In the genomic region with DNA sequence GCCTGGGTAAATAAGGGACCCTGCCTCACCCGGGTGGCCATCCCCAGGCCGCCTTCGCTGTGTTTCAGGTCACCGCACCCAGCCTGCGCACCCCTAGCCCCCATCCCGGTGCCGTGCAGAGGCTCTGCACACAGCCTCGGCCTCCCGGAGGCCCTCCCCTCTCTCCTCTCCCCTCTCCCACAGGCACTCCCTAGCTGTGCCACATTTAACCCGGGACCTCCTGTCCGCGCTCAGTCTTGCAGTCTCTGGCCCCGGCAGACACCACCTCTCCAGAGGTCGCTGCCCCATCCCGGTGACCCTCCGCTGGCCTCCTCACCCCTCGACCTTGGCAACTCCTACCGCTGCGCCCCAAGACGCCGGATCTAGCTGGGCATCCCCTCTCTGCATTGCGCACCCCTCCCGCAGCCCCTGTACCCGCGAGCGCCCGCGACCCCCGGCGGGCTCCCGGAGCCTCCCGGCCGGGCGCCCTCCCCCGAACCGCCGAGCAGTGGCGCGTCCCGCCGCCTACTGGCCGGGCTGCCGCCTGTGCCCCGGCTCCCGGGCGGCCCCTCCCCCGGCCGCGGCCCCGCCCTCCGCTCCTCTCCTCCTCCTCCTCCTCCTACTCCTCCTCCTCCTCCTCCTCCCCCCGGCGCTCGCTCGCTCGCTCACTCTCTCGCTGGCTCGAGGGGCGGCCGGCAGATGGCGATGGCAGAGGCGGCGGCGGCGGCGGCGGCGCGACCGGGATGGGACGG, we compare ENCODE assay signal across 1 cellular context.
TF ChIP-seq lines count a peak whose summit lies in the region.

TSS of gene TMEM132B (plus strand) at position 647 of the 731 bp plus-strand sequence.

TF ChIP-seq in HepG2, 621 proteins besides CTCF, POLR2A, EP300 and RAD21 (continued from another document):
- TF ChIP-seq ZNF687 (CRISPR knock-in tag; IDR thresholded peaks at IDR 0.05) (peak; percentile 25; the same call in 1 of the 2 replicates), TP53 (CRISPR knock-in tag; conservative IDR thresholded peaks at IDR 0.05) (no peak), ZNF7 (CRISPR knock-in tag; IDR thresholded peaks at IDR 0.05) (no peak), ZNF329 (CRISPR knock-in tag; IDR thresholded peaks at IDR 0.05; ENCODE audit: low read depth) (0 out of 2 replicates have a peak, but pooled peaks have one; percentile 32), XBP1 (CRISPR knock-in tag; IDR thresholded peaks at IDR 0.05) (no peak), ZNF782 (CRISPR knock-in tag; IDR thresholded peaks at IDR 0.05; ENCODE audit: borderline replicate concordance) (no peak), IRX3 (CRISPR knock-in tag; IDR thresholded peaks at IDR 0.05; ENCODE audit: borderline replicate concordance, low read depth) (no peak), ZNF263 (CRISPR knock-in tag; IDR thresholded peaks at IDR 0.05) (peak; percentile 96), ELF1 (CRISPR knock-in tag; IDR thresholded peaks at IDR 0.05) (no peak), FOSL2 (CRISPR knock-in tag; IDR thresholded peaks at IDR 0.05) (no peak), ZSCAN22 (CRISPR knock-in tag; IDR thresholded peaks at IDR 0.05) (no peak), ZNF883 (CRISPR knock-in tag; IDR thresholded peaks at IDR 0.05; ENCODE audit: not compliant biosample characterization) (no peak), ZNF777 (CRISPR knock-in tag; IDR thresholded peaks at IDR 0.05) (no peak), MAZ (IDR thresholded peaks at IDR 0.05; ENCODE audit: borderline replicate concordance, low read depth, low read length) (no peak), MAZ (CRISPR knock-in tag; IDR thresholded peaks at IDR 0.05; ENCODE audit: low read depth) (peak; percentile 60), SIX1 (CRISPR knock-in tag; IDR thresholded peaks at IDR 0.05; ENCODE audit: borderline replicate concordance) (no peak), CREBL2 (CRISPR knock-in tag; IDR thresholded peaks at IDR 0.05; ENCODE audit: borderline replicate concordance) (no peak), NFE2L2 (IDR thresholded peaks at IDR 0.05; ENCODE audit: low read length) (no peak), ZNF510 (CRISPR knock-in tag; IDR thresholded peaks at IDR 0.05; ENCODE audit: low read depth) (no peak), ATRX (CRISPR knock-in tag; IDR thresholded peaks at IDR 0.05; ENCODE audit: borderline replicate concordance) (no peak), POGK (CRISPR knock-in tag; conservative IDR thresholded peaks at IDR 0.05) (no peak), ZNF512 (CRISPR knock-in tag; IDR thresholded peaks at IDR 0.05) (no peak), HNRNPLL (IDR thresholded peaks at IDR 0.05; ENCODE audit: low read depth, low read length, poor library complexity, severe bottlenecking) (peak; percentile 34), MXI1 (IDR thresholded peaks at IDR 0.05; ENCODE audit: borderline replicate concordance, low read depth, low read length) (no peak), ZNF737 (CRISPR knock-in tag; IDR thresholded peaks at IDR 0.05; ENCODE audit: borderline replicate concordance) (no peak), ZNF124 (CRISPR knock-in tag; IDR thresholded peaks at IDR 0.05) (no peak), ZNF652 (CRISPR knock-in tag; IDR thresholded peaks at IDR 0.05; ENCODE audit: borderline replicate concordance, low read depth) (no peak), ZNF335 (CRISPR knock-in tag; IDR thresholded peaks at IDR 0.05) (no peak), HOXA9 (CRISPR knock-in tag; IDR thresholded peaks at IDR 0.05; ENCODE audit: borderline replicate concordance) (no peak), SP5 (CRISPR knock-in tag; IDR thresholded peaks at IDR 0.05; ENCODE audit: borderline replicate concordance, low read depth) (peak; percentile 43; the same call in 1 of the 2 replicates), NBN (conservative IDR thresholded peaks at IDR 0.05) (no peak), MTF2 (CRISPR knock-in tag; IDR thresholded peaks at IDR 0.05; ENCODE audit: borderline replicate concordance) (0 out of 2 replicates have a peak, but pooled peaks have one; percentile 25), ZNF569 (CRISPR knock-in tag; IDR thresholded peaks at IDR 0.05; ENCODE audit: borderline replicate concordance) (no peak), NFYC (CRISPR knock-in tag; IDR thresholded peaks at IDR 0.05) (no peak), STAG1 (CRISPR knock-in tag; IDR thresholded peaks at IDR 0.05) (no peak), ZNF264 (CRISPR knock-in tag; IDR thresholded peaks at IDR 0.05) (no peak), JUNB (CRISPR knock-in tag; IDR thresholded peaks at IDR 0.05; ENCODE audit: borderline replicate concordance) (no peak)
- TF ChIP-seq, protein P1, sequence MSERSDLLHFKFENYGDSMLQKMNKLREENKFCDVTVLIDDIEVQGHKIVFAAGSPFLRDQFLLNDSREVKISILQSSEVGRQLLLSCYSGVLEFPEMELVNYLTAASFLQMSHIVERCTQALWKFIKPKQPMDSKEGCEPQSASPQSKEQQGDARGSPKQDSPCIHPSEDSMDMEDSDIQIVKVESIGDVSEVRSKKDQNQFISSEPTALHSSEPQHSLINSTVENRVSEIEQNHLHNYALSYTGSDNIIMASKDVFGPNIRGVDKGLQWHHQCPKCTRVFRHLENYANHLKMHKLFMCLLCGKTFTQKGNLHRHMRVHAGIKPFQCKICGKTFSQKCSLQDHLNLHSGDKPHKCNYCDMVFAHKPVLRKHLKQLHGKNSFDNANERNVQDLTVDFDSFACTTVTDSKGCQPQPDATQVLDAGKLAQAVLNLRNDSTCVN (CRISPR knock-in tag; IDR thresholded peaks at IDR 0.05; ENCODE audit: borderline replicate concordance) = no peak
- TF ChIP-seq, protein P2, sequence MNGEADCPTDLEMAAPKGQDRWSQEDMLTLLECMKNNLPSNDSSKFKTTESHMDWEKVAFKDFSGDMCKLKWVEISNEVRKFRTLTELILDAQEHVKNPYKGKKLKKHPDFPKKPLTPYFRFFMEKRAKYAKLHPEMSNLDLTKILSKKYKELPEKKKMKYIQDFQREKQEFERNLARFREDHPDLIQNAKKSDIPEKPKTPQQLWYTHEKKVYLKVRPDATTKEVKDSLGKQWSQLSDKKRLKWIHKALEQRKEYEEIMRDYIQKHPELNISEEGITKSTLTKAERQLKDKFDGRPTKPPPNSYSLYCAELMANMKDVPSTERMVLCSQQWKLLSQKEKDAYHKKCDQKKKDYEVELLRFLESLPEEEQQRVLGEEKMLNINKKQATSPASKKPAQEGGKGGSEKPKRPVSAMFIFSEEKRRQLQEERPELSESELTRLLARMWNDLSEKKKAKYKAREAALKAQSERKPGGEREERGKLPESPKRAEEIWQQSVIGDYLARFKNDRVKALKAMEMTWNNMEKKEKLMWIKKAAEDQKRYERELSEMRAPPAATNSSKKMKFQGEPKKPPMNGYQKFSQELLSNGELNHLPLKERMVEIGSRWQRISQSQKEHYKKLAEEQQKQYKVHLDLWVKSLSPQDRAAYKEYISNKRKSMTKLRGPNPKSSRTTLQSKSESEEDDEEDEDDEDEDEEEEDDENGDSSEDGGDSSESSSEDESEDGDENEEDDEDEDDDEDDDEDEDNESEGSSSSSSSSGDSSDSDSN (CRISPR knock-in tag; IDR thresholded peaks at IDR 0.05) = peak; percentile 42; the same call in 1 of the 2 replicates
- TF ChIP-seq, protein P3, sequence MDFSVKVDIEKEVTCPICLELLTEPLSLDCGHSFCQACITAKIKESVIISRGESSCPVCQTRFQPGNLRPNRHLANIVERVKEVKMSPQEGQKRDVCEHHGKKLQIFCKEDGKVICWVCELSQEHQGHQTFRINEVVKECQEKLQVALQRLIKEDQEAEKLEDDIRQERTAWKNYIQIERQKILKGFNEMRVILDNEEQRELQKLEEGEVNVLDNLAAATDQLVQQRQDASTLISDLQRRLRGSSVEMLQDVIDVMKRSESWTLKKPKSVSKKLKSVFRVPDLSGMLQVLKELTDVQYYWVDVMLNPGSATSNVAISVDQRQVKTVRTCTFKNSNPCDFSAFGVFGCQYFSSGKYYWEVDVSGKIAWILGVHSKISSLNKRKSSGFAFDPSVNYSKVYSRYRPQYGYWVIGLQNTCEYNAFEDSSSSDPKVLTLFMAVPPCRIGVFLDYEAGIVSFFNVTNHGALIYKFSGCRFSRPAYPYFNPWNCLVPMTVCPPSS (IDR thresholded peaks at IDR 0.05) = no peak
- TF ChIP-seq, protein P4, sequence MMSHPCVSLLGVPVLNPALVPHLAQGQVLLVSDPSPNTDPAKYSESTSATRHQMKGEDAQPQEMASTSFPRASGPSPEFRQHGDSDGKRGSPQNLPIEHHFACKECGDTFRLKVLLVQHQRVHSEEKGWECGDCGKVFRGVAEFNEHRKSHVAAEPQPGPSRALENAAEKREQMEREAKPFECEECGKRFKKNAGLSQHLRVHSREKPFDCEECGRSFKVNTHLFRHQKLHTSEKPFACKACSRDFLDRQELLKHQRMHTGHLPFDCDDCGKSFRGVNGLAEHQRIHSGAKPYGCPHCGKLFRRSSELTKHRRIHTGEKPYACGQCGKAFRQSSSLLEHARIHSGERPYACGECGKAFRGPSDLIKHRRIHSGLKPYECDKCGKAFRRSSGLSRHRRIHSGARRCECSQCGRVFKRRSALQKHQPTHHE (CRISPR knock-in tag; IDR thresholded peaks at IDR 0.05; ENCODE audit: borderline replicate concordance) = no peak
